8 cellular contexts compared by ENCODE assay signal in genomic region chr5:7261049-7261448, GRCh38.
DNase-seq lines count a peak whose midpoint lies in the region; ATAC-seq and TF ChIP-seq lines count a peak whose summit lies in the region.

No MANE protein-coding gene starts in this region.

- WGBS in body of pancreas, 2 donors: 18 to 30% methylated on average over 6 of the region's 6 CpGs

- H3K27ac ChIP-seq in 22Rv1: no peak overlapping the region
- no peak overlapping the region for H3K27ac ChIP-seq in body of pancreas

- intact Hi-C loops in body of pancreas (cut with DNase I): no loop called here

- H3K27me3 ChIP-seq in body of pancreas: no peaks in the 10 kb centered on the region

- H3K4me1 ChIP-seq in body of pancreas: no peaks in the 10 kb centered on the region

- no peaks in the 10 kb centered on the region for H3K9me3 ChIP-seq in body of pancreas

- TF ChIP-seq CTCF in 22Rv1 (IDR thresholded peaks at IDR 0.05): peak; percentile 75
- TF ChIP-seq CTCF in GM10266 (IDR thresholded peaks at IDR 0.05; ENCODE audit: control insufficient read depth, insufficient read depth, low read depth, missing control alignments): peak; percentile 58
- TF ChIP-seq CTCF in body of pancreas (IDR thresholded peaks at IDR 0.05): peak in 6 of 7 experiments; percentile 34 to 69 (median 62)

- no peaks in the 10 kb centered on the region for H3K36me3 ChIP-seq in body of pancreas (replicated peaks in 1 of 2; ENCODE audit: insufficient read depth in 1 of 2, low read depth in 2 of 2)

- ATAC-seq in body of pancreas (no peak), HG02870 (IDR thresholded peaks at IDR 0.05; ENCODE audit: unreplicated experiment) (no peak), GM21381 (IDR thresholded peaks at IDR 0.05; ENCODE audit: unreplicated experiment) (no peak)

- DNase-seq in GM10266 (ENCODE audit: extremely low spot score) (peak; percentile 9), NCI-H2171 treated with DMSO at 0.1 percent for 48 hours (lab: John Stamatoyannopoulos, UW) (peak; percentile 55), body of pancreas (peak in 3 of 4 donors; percentile 12 to 45 (median 13)), medulla oblongata (ENCODE audit: extremely low spot score) (peak; percentile 75), NCI-H446 treated with DMSO at 0.1 percent for 48 hours (lab: John Stamatoyannopoulos, UW) (no peak)

- no peak overlapping the region for H3K4me3 ChIP-seq in body of pancreas

- no peak for TF ChIP-seq POLR2A in body of pancreas (IDR thresholded peaks at IDR 0.05)
